20 cellular contexts compared by ENCODE assay signal in the genomic region with DNA sequence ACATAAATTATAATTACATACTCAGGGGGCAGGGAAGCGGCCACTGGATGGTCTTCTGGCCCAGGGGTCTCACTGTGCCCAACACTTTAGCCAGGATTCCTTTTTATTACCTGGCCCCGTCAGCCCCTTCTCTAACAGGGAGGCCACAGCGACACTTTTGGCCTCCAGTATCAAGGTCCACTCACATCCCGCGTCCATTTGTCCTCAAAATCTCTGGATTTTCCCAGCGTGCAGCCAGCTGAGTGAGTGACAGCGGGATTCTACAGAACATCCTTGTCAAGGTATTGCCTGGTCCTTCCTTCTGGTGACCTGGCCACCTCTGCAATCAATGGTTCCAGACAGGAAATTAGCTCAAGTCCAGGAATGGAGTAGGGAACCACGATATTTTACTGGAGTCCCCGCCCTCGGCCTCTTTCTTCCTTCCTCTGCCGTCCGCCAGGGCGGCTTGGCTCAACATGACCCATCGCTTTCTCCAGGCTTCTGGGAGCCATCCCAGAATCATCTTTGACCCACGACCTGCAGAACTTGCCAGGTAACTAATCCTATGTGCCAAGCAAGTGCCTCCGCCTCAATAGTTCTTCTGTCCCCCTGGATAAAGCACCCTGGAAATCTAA. TPM values are rescaled to one million over a fixed set of nuclear protein-coding genes. Genes with fewer than 3 reads are reported as not detected.
DNase-seq lines count a peak whose midpoint lies in the region; ATAC-seq and TF ChIP-seq lines count a peak whose summit lies in the region.
"Had no signal": no experiment of that assay in that cellular context is flagged by ENCODE, and none has a peak within 500 bp of the region (broad histone marks: within the 10 kb centered on the region; RNA-seq: fewer than 3 reads in every experiment).

No MANE protein-coding gene starts in this region.

- peaks cover 12% of the 10 kb centered on the region for H3K27me3 Mint-ChIP-seq in T-helper 2 cell treated with Interferon-gamma antibody and Interleukin-4, amounts not matched to agents 5 μg/mL and 100 μg/mL, for 36 hours (ENCODE audit: low read depth)

- H3K9me3 ChIP-seq in stomach, result no peaks in the 10 kb centered on the region
- H3K9me3 ChIP-seq: neutrophil had no signal

- H3K4me1 ChIP-seq in stomach, result peaks cover 18 to 51% (median 29%) of the 10 kb centered on the region in 4 donors

- H3K36me3 ChIP-seq in stomach, result no peaks in the 10 kb centered on the region
- H3K36me3 ChIP-seq: cardiac muscle cell, neutrophil had no signal

- H3K4me1 Mint-ChIP-seq in T-helper 2 cell treated with Interferon-gamma antibody and Interleukin-4, amounts not matched to agents 5 μg/mL and 100 μg/mL, for 36 hours (ENCODE audit: low read depth), result peaks cover 1% of the 10 kb centered on the region

- no peak overlapping the region for H3K27ac Mint-ChIP-seq in T-helper 2 cell treated with Interferon-gamma antibody and Interleukin-4, amounts not matched to agents 5 μg/mL and 100 μg/mL, for 36 hours
- H3K27ac Mint-ChIP-seq: activated CD8-positive, alpha-beta T cell treated with anti-CD3 and anti-CD28 coated beads for 36 hours; B cell; memory B cell; WTC11 had no signal

- H3K27ac ChIP-seq in stomach, result peak overlapping the region in 4 of 5 donors; percentile 8 to 96 (median 68)
- H3K27ac ChIP-seq: 22Rv1, cardiac muscle cell, neutrophil had no signal

- H3K27me3 ChIP-seq in stomach, result peaks cover 0 to 39% (median 21%) of the 10 kb centered on the region in 3 donors
- H3K27me3 ChIP-seq: cardiac muscle cell had no signal

- DNase-seq in T-helper 2 cell treated with Interferon-gamma antibody and Interleukin-4, amounts not matched to agents 5 μg/mL and 100 μg/mL, for 36 hours (ENCODE audit: low spot score), result peak; percentile 1
- DNase-seq in T-helper 2 cell (no peak), ecto neural progenitor cell (ENCODE audit: low spot score) (peak; percentile 38), mesenteric fat pad (ENCODE audit: low spot score) (peak; percentile 88), stomach (no peak), HuH-7 (ENCODE audit: low spot score) (no peak), NCI-H2171 treated with DMSO at 0.1 percent for 48 hours (lab: John Stamatoyannopoulos, UW) (no peak)
- DNase-seq: activated CD8-positive, alpha-beta T cell treated with anti-CD3 and anti-CD28 coated beads for 36 hours; Kasumi-1; substantia nigra had no signal

- H3K9me3 Mint-ChIP-seq in T-helper 2 cell treated with Interferon-gamma antibody and Interleukin-4, amounts not matched to agents 5 μg/mL and 100 μg/mL, for 36 hours, result peaks cover 11% of the 10 kb centered on the region

- H3K4me3 Mint-ChIP-seq in T-helper 2 cell treated with Interferon-gamma antibody and Interleukin-4, amounts not matched to agents 5 μg/mL and 100 μg/mL, for 36 hours, result no peak overlapping the region
- H3K4me3 Mint-ChIP-seq: activated CD8-positive, alpha-beta T cell treated with anti-CD3 and anti-CD28 coated beads for 36 hours; B cell; memory B cell; WTC11 had no signal

- H3K36me3 Mint-ChIP-seq in T-helper 2 cell treated with Interferon-gamma antibody and Interleukin-4, amounts not matched to agents 5 μg/mL and 100 μg/mL, for 36 hours (ENCODE audit: low read depth), result peaks cover 1% of the 10 kb centered on the region

- TF ChIP-seq POLR2A in stomach (IDR thresholded peaks at IDR 0.05), result no peak

- no peak for TF ChIP-seq EP300 in stomach (IDR thresholded peaks at IDR 0.05)

- WGBS in stomach, 5 donors, result 70 to 74% (median 73%) methylated on average over 16 of the region's 16 CpGs

- no peak overlapping the region for H3K4me3 ChIP-seq in stomach
- H3K4me3 ChIP-seq: cardiac muscle cell had no signal

- TF ChIP-seq CTCF in stomach (IDR thresholded peaks at IDR 0.05), result no peak

- no peak for ATAC-seq in GM19397 (IDR thresholded peaks at IDR 0.05; ENCODE audit: unreplicated experiment)
- ATAC-seq: activated CD8-positive, alpha-beta T cell treated with anti-CD3 and anti-CD28 coated beads for 36 hours; esophagus mucosa; WTC11 had no signal

- intact Hi-C loops in stomach (cut with DNase I; ENCODE audit: low total_unique reads), result loop anchor here (5.0 kb wide), 1 partner anchor 123 kb away; no protein-coding TSS in a partner anchor

RNA-seq across cellular contexts. Expression of a gene that starts 2.7 kb away (rescaled TPM):
- 735 TPM for total RNA-seq in mesenteric fat pad
- 1,000 to 10,000 TPM in 1 of 5 donors, 100 to 1,000 TPM in 4; 351 to 3,737 (median 491) TPM for total RNA-seq in stomach
- polyA plus RNA-seq in stomach, result 100 to 1,000 TPM in 2 of 3 donors, 10 to 100 TPM in 1; 79.3 to 246 (median 113) TPM
- total RNA-seq: HT-29, OCI-LY7 had no signal

Comparison
In these comparisons a context has a peak if more than half of its experiments do, and no peak if none do; other contexts are left out.
1. DNase-seq: peak in T-helper 2 cell treated with Interferon-gamma antibody and Interleukin-4, amounts not matched to agents 5 μg/mL and 100 μg/mL, for 36 hours (single experiment), ecto neural progenitor cell (single experiment) and mesenteric fat pad (single experiment); none in T-helper 2 cell (0 of 5), stomach (single experiment), HuH-7 (single experiment) and NCI-H2171 treated with DMSO at 0.1 percent for 48 hours (single experiment).